ENCODE assay signal across 39 cellular contexts in the genomic region with DNA sequence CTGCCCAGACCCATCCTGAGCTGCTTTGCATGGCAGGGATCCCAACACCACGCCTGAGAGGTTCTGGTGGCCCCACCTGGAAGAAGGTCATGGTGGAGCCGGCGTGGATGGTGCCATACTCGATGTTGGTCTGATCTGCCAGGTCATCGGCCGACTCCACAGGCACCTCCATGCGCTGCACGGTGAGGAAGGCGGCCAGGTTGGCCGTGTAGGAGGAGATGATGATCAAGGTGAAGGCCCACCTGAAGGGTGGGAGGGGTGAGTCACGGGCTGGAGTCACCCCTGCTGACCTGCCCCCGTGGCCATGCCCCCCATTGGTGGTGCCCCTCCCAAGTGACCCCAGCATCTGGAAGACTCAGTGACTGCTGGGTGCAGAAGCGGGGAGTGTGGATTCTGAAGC. TPM values are rescaled to one million over a fixed set of nuclear protein-coding genes. Genes with fewer than 3 reads are reported as not detected.
"Had no signal": no experiment of that assay in that cellular context is flagged by ENCODE, and none has a peak within 500 bp of the region (broad histone marks: within the 10 kb centered on the region; RNA-seq: fewer than 3 reads in every experiment).

No MANE protein-coding gene starts in this region.

- H3K4me3 ChIP-seq: adrenal gland, ascending aorta, body of pancreas, breast epithelium, cardiac muscle cell had no signal

- H3K27me3 ChIP-seq: adrenal gland, ascending aorta, body of pancreas had no signal

- H3K9me3 ChIP-seq: adrenal gland, ascending aorta, body of pancreas, breast epithelium had no signal

- ATAC-seq: activated naive CD4-positive, alpha-beta T cell treated with anti-CD3 and anti-CD28 coated beads, Interleukin-2, amount 50 U/mL, for 72 hours; activated naive CD8-positive, alpha-beta T cell treated with anti-CD3 and anti-CD28 coated beads, Interleukin-2, amount 50 U/mL, for 24 hours; activated T-cell treated with anti-CD3 and anti-CD28 coated beads, Interleukin-2, amount 50 U/mL, for 4 hours; activated T-cell treated with anti-CD3 and anti-CD28 coated beads, Interleukin-2, amount 50 U/mL, for 72 hours; activated T-helper 17 cell treated with anti-CD3 and anti-CD28 coated beads, Interleukin-2, amount 50 U/mL, for 72 hours; body of pancreas had no signal

- H3K4me1 ChIP-seq: adrenal gland, ascending aorta, body of pancreas, breast epithelium had no signal

- H3K4me1 Mint-ChIP-seq: activated naive CD4-positive, alpha-beta T cell treated with anti-CD3 and anti-CD28 coated beads, Interleukin-2, amount 50 U/mL, for 24 hours; activated naive CD8-positive, alpha-beta T cell treated with anti-CD3 and anti-CD28 coated beads for 36 hours; activated naive CD8-positive, alpha-beta T cell treated with anti-CD3 and anti-CD28 coated beads, Interleukin-2, amount 50 U/mL, for 24 hours; activated T-helper 17 cell treated with anti-CD3 and anti-CD28 coated beads, Interleukin-2, amount 50 U/mL, for 72 hours had no signal

- H3K36me3 ChIP-seq: adrenal gland, brain microvascular endothelial cell, breast epithelium, cardiac muscle cell had no signal

- H3K27ac Mint-ChIP-seq: activated naive CD4-positive, alpha-beta T cell treated with anti-CD3 and anti-CD28 coated beads for 36 hours; activated naive CD4-positive, alpha-beta T cell treated with anti-CD3 and anti-CD28 coated beads, Interleukin-2, amount 10 ng/mL, durations not matched to agents 7 days and 5 days; activated naive CD4-positive, alpha-beta T cell treated with anti-CD3 and anti-CD28 coated beads, Interleukin-2, amount 50 U/mL, for 72 hours; activated naive CD8-positive, alpha-beta T cell; activated naive CD8-positive, alpha-beta T cell treated with anti-CD3 and anti-CD28 coated beads for 36 hours; activated naive CD8-positive, alpha-beta T cell treated with anti-CD3 and anti-CD28 coated beads, Interleukin-2, amount 10 ng/mL, durations not matched to agents 7 days and 5 days; activated naive CD8-positive, alpha-beta T cell treated with anti-CD3 and anti-CD28 coated beads, Interleukin-2, amount 50 U/mL, for 24 hours; activated T-cell treated with anti-CD3 and anti-CD28 coated beads, Interleukin-2, amount 50 U/mL, for 24 hours; activated T-cell treated with anti-CD3 and anti-CD28 coated beads, Interleukin-2, amount 50 U/mL, for 72 hours; activated T-helper 1 cell treated with anti-CD3 and anti-CD28 coated beads, Interleukin-12 subunit alpha, Interleukin-12 subunit beta, Interleukin-2, Interleukin-4 antibody, amounts not matched to agents 30 ng/mL and 10 ng/mL and 1 ng/mL, durations not matched to agents 14 hours and 24 hours and 36 hours; activated T-helper 17 cell treated with anti-CD3 and anti-CD28 coated beads, Interleukin-2, amount 50 U/mL, for 72 hours; activated T-helper 2 cell treated with anti-CD3 and anti-CD28 coated beads, Interferon-gamma antibody, Interleukin-2, Interleukin-4, amounts not matched to agents 10 μg/mL and 5 μg/mL and 100 μg/mL, durations not matched to agents 14 hours and 24 hours and 36 hours had no signal

- H3K9me3 Mint-ChIP-seq: activated naive CD4-positive, alpha-beta T cell treated with anti-CD3 and anti-CD28 coated beads for 36 hours; activated naive CD4-positive, alpha-beta T cell treated with anti-CD3 and anti-CD28 coated beads, Interleukin-2, amount 10 ng/mL, durations not matched to agents 7 days and 5 days; activated naive CD4-positive, alpha-beta T cell treated with anti-CD3 and anti-CD28 coated beads, Interleukin-2, amount 50 U/mL, for 24 hours; activated naive CD4-positive, alpha-beta T cell treated with anti-CD3 and anti-CD28 coated beads, Interleukin-2, amount 50 U/mL, for 72 hours; activated naive CD8-positive, alpha-beta T cell treated with anti-CD3 and anti-CD28 coated beads for 36 hours; activated naive CD8-positive, alpha-beta T cell treated with anti-CD3 and anti-CD28 coated beads, Interleukin-2, amount 10 ng/mL, durations not matched to agents 7 days and 5 days; activated naive CD8-positive, alpha-beta T cell treated with anti-CD3 and anti-CD28 coated beads, Interleukin-2, amount 50 U/mL, for 24 hours; activated T-cell treated with anti-CD3 and anti-CD28 coated beads, Interleukin-2, amount 50 U/mL, for 24 hours; activated T-cell treated with anti-CD3 and anti-CD28 coated beads, Interleukin-2, amount 50 U/mL, for 4 hours; activated T-cell treated with anti-CD3 and anti-CD28 coated beads, Interleukin-2, amount 50 U/mL, for 72 hours; activated T-helper 1 cell treated with anti-CD3 and anti-CD28 coated beads, Interleukin-12 subunit alpha, Interleukin-12 subunit beta, Interleukin-2, Interleukin-4 antibody, amounts not matched to agents 30 ng/mL and 10 ng/mL and 1 ng/mL, durations not matched to agents 14 hours and 24 hours and 36 hours; activated T-helper 17 cell treated with anti-CD3 and anti-CD28 coated beads, Interleukin-2, amount 50 U/mL, for 72 hours; activated T-helper 2 cell treated with anti-CD3 and anti-CD28 coated beads, Interferon-gamma antibody, Interleukin-2, Interleukin-4, amounts not matched to agents 10 μg/mL and 5 μg/mL and 100 μg/mL, durations not matched to agents 14 hours and 24 hours and 36 hours; brain; central memory CD8-positive, alpha-beta T cell had no signal

- DNase-seq: activated effector memory CD4-positive, alpha-beta T cell treated with anti-CD3 and anti-CD28 coated beads, Interleukin-2, amount 50 U/mL, for 16 hours; activated effector memory CD4-positive, alpha-beta T cell treated with Interleukin-2 at 50 U/mL for 16 hours; activated gamma-delta T cell; activated gamma-delta T cell treated with Interleukin-2 at 50 U/mL for 16 hours; activated naive CD4-positive, alpha-beta T cell; activated naive CD4-positive, alpha-beta T cell treated with anti-CD3 and anti-CD28 coated beads for 36 hours; activated naive CD4-positive, alpha-beta T cell treated with anti-CD3 and anti-CD28 coated beads, Interleukin-2, amount 10 ng/mL, durations not matched to agents 7 days and 5 days; activated naive CD4-positive, alpha-beta T cell treated with anti-CD3 and anti-CD28 coated beads, Interleukin-2, amount 50 U/mL, for 16 hours; activated naive CD4-positive, alpha-beta T cell treated with Interleukin-2 at 50 U/mL for 16 hours; activated naive CD8-positive, alpha-beta T cell treated with anti-CD3 and anti-CD28 coated beads for 36 hours; activated naive CD8-positive, alpha-beta T cell treated with anti-CD3 and anti-CD28 coated beads, Interleukin-2, amount 10 ng/mL, durations not matched to agents 7 days and 5 days; activated naive CD8-positive, alpha-beta T cell treated with anti-CD3 and anti-CD28 coated beads, Interleukin-2, amount 50 U/mL, for 24 hours; activated T-cell treated with anti-CD3 and anti-CD28 coated beads, Interleukin-2, amount 50 U/mL, for 1 hour; activated T-cell treated with anti-CD3 and anti-CD28 coated beads, Interleukin-2, amount 50 U/mL, for 24 hours; activated T-cell treated with anti-CD3 and anti-CD28 coated beads, Interleukin-2, amount 50 U/mL, for 4 hours; activated T-cell treated with anti-CD3 and anti-CD28 coated beads, Interleukin-2, amount 50 U/mL, for 48 hours; activated T-cell treated with anti-CD3 and anti-CD28 coated beads, Interleukin-2, amount 50 U/mL, for 72 hours; adrenal gland; amniotic stem cell; amygdala; anterior cingulate cortex; aorta; body of pancreas; brain microvascular endothelial cell; caudate nucleus; central memory CD4-positive, alpha-beta T cell; cerebellar nuclear complex had no signal

- H3K27ac ChIP-seq: adrenal gland, ascending aorta, body of pancreas, brain microvascular endothelial cell, breast epithelium, cardiac muscle cell had no signal

- H3K36me3 Mint-ChIP-seq: activated naive CD4-positive, alpha-beta T cell treated with anti-CD3 and anti-CD28 coated beads, Interleukin-2, amount 10 ng/mL, durations not matched to agents 7 days and 5 days; activated naive CD4-positive, alpha-beta T cell treated with anti-CD3 and anti-CD28 coated beads, Interleukin-2, amount 50 U/mL, for 24 hours; activated naive CD4-positive, alpha-beta T cell treated with anti-CD3 and anti-CD28 coated beads, Interleukin-2, amount 50 U/mL, for 72 hours; activated naive CD8-positive, alpha-beta T cell; activated naive CD8-positive, alpha-beta T cell treated with anti-CD3 and anti-CD28 coated beads for 36 hours; activated naive CD8-positive, alpha-beta T cell treated with anti-CD3 and anti-CD28 coated beads, Interleukin-2, amount 10 ng/mL, durations not matched to agents 7 days and 5 days had no signal

- H3K4me3 Mint-ChIP-seq: activated naive CD4-positive, alpha-beta T cell treated with anti-CD3 and anti-CD28 coated beads for 36 hours; activated naive CD4-positive, alpha-beta T cell treated with anti-CD3 and anti-CD28 coated beads, Interleukin-2, amount 10 ng/mL, durations not matched to agents 7 days and 5 days; activated naive CD4-positive, alpha-beta T cell treated with anti-CD3 and anti-CD28 coated beads, Interleukin-2, amount 50 U/mL, for 24 hours; activated naive CD8-positive, alpha-beta T cell; activated naive CD8-positive, alpha-beta T cell treated with anti-CD3 and anti-CD28 coated beads for 36 hours; activated naive CD8-positive, alpha-beta T cell treated with anti-CD3 and anti-CD28 coated beads, Interleukin-2, amount 10 ng/mL, durations not matched to agents 7 days and 5 days; activated naive CD8-positive, alpha-beta T cell treated with anti-CD3 and anti-CD28 coated beads, Interleukin-2, amount 50 U/mL, for 24 hours; activated T-cell treated with anti-CD3 and anti-CD28 coated beads, Interleukin-2, amount 50 U/mL, for 24 hours; activated T-cell treated with anti-CD3 and anti-CD28 coated beads, Interleukin-2, amount 50 U/mL, for 4 hours; activated T-cell treated with anti-CD3 and anti-CD28 coated beads, Interleukin-2, amount 50 U/mL, for 72 hours; activated T-helper 1 cell treated with anti-CD3 and anti-CD28 coated beads, Interleukin-12 subunit alpha, Interleukin-12 subunit beta, Interleukin-2, Interleukin-4 antibody, amounts not matched to agents 30 ng/mL and 10 ng/mL and 1 ng/mL, durations not matched to agents 14 hours and 24 hours and 36 hours; activated T-helper 17 cell treated with anti-CD3 and anti-CD28 coated beads, Interleukin-2, amount 50 U/mL, for 72 hours; brain; central memory CD8-positive, alpha-beta T cell had no signal

RNA-seq across cellular contexts. Expression of a gene that starts 12.5 kb away (rescaled TPM):
- total RNA-seq: aorta, breast epithelium, bronchial epithelial cell had no signal
